ENCODE assay signal across 2 cellular contexts in genomic region chr15:84143753-84144314, GRCh38.
TF ChIP-seq lines count a peak whose summit lies in the region.

No MANE protein-coding gene starts in this region.

TF ChIP-seq in HCT116, 20 proteins besides CTCF, POLR2A, EP300 and RAD21 (continued from another document):
- TF ChIP-seq ZBTB33 (IDR thresholded peaks at IDR 0.05; ENCODE audit: extremely low read depth, insufficient replicate concordance, low read length): no peak
- no peak for TF ChIP-seq JUND (IDR thresholded peaks at IDR 0.05)
- TF ChIP-seq ZNF274 (IDR thresholded peaks at IDR 0.05; ENCODE audit: low read depth, low read length): no peak
- no peak for TF ChIP-seq EGR1 (IDR thresholded peaks at IDR 0.05; ENCODE audit: low read depth)

TF ChIP-seq in WTC11, 78 proteins besides CTCF, POLR2A, EP300 and RAD21 (continued from another document):
- no peak for TF ChIP-seq ERG (CRISPR knock-in tag; IDR thresholded peaks at IDR 0.05)
